In the genomic region with DNA sequence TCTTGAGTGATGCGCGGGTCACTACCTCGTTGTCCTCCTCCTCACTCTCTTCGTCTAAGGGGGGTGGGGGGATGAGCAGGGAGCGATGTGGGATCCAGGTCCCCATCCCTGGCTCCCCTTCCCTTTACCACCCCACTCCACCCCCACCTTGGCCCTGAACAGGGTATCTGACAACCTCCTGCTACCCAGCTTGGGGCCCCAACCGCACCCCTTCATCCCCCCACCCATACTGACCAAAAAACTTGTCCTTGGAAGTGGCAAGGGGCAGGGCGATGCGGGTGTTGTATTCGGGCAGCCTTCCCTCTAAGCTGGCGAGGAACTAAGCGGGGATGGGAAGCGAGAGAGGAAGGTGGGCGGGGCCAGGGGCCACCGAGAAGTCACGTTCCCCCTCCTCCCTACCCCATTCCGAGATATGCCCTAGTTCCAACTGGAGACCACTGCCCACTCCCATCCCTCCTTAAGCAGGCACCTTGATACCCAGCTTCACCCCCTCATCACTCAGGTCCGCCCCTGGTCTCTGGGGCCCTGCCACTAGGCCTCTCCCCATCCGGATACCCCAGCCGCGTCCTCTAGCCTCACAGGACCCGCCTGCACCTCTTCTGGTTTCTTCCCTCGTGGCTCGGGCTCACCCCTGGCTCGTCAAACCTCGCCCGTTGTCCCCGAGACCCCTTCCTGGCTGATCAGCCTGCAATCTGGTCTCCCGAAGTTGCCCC, we compare ENCODE assay signal across 6 cellular contexts. TPM values are rescaled to one million over a fixed set of nuclear protein-coding genes. Genes with fewer than 3 reads are reported as not detected.
DNase-seq lines count a peak whose midpoint lies in the region; ATAC-seq, FAIRE-seq and TF ChIP-seq lines count a peak whose summit lies in the region.

No MANE protein-coding gene starts in this region.

- H3K9me3 Mint-ChIP-seq in T-cell = no peaks in the 10 kb centered on the region

- no peaks in the 10 kb centered on the region for H3K36me3 Mint-ChIP-seq in T-cell

- H3K4me3 ChIP-seq in right lobe of liver = peak overlapping the region; percentile 21 to 32 (median 23)

- peak overlapping the region; percentile 55 to 80 (median 56) for H3K4me3 Mint-ChIP-seq in T-cell

- CTCF ChIA-PET in T-cell (lab: Charles Lee) = interaction anchor here (0.6 to 1.7 kb wide), 3 partner anchors 14 to 295 kb away, joined by 3 to 9 read pairs (median 6); partner anchors contain the start of genes PRKCSH (in 1 of the 2) and SWSAP1 (in 1 of the 2)

- no peak for FAIRE-seq in HTR-8/SVneo (lab: Jason Lieb, UNC)

- peak overlapping the region in 1 of 2 donors; percentile 49 for H3K27ac Mint-ChIP-seq in T-cell

- peaks cover 0 to 18% (median 0%) of the 10 kb centered on the region in 4 donors for H3K4me1 ChIP-seq in right lobe of liver

- peak overlapping the region in 2 of 3 donors; percentile 54 to 60 for H3K27ac ChIP-seq in right lobe of liver

- H3K9me3 ChIP-seq in right lobe of liver = no peaks in the 10 kb centered on the region

- no peak for TF ChIP-seq POLR2A in right lobe of liver (IDR thresholded peaks at IDR 0.05)

- H3K4me1 Mint-ChIP-seq in T-cell = peaks cover 33 to 44% (median 38%) of the 10 kb centered on the region in 3 donors

- POLR2A ChIA-PET in T-cell (lab: Charles Lee) = no interaction called here

- intact Hi-C loops in right lobe of liver (cut with DNase I) = no loop called here

- ATAC-seq in T-cell (replicated peaks in 1 of 4) = peak in 2 of 4 experiments; percentile 17 to 25
- peak in 2 of 4 donors; percentile 4 to 19 for ATAC-seq in right lobe of liver
- no peak for ATAC-seq in GM18873 (IDR thresholded peaks at IDR 0.05; ENCODE audit: low FRiP score, unreplicated experiment)

- TF ChIP-seq CTCF in right lobe of liver (IDR thresholded peaks at IDR 0.05) = no peak

- DNase-seq in Ammon's horn (ENCODE audit: low spot score) (peak; percentile 40), T-cell (peak in 2 of 34 experiments; percentile 14 to 24), right lobe of liver (peak in 1 of 3 donors; percentile 55), HTR-8/SVneo (ENCODE audit: insufficient read length, low spot score) (no peak)
- no peak for DNase-seq in NK-92 treated with Interleukin-12 subunit alpha and Interleukin-12 subunit beta, amount 100 ng/mL, for 24 hours (lab: John Stamatoyannopoulos, UW)

- no peaks in the 10 kb centered on the region for H3K27me3 ChIP-seq in right lobe of liver

- WGBS in right lobe of liver (ENCODE audit: insufficient coverage, low coverage, low lambda C conversion rate, missing lambda C conversion rate) = 19% methylated on average over 16 of the region's 28 CpGs

- no peaks in the 10 kb centered on the region for H3K36me3 ChIP-seq in right lobe of liver

- H3K27me3 Mint-ChIP-seq in T-cell = peaks cover 43 to 62% of the 10 kb centered on the region in 2 donors

RNA-seq across cellular contexts. Expression of gene RGL3, which starts 1.9 kb away (rescaled TPM):
- total RNA-seq in T-cell (under 1 TPM in 3 of 5 donors, not detected in 2; 0.22 to 0.72 (median 0.50) TPM), right lobe of liver (10 to 100 TPM in 5 of 6 experiments, 1 to 10 TPM in 1; 6.7 to 26.6 (median 19.7) TPM)

RNA-seq across cellular contexts. Expression of gene ODAD3, which starts 13.9 kb away (rescaled TPM):
- total RNA-seq in T-cell (under 1 TPM in 1 of 5 donors, not detected in 4; 0.20 TPM), right lobe of liver (under 1 TPM; 0.21 to 0.73 (median 0.54) TPM)

RNA-seq across cellular contexts. Expression of gene PRKCSH, which starts 14.4 kb away (rescaled TPM):
- total RNA-seq in T-cell = 100 to 1,000 TPM; 248 to 382 (median 334) TPM
- 100 to 1,000 TPM; 114 to 206 (median 192) TPM for total RNA-seq in right lobe of liver

RNA-seq across cellular contexts. Expression of gene EPOR, which starts 36.9 kb away (rescaled TPM):
- total RNA-seq in T-cell = 10 to 100 TPM in 1 of 5 donors, 1 to 10 TPM in 4; 5.9 to 11.0 (median 6.7) TPM
- total RNA-seq in right lobe of liver = 1 to 10 TPM; 4.9 to 8.7 (median 7.1) TPM

RNA-seq across cellular contexts. Expression of gene SWSAP1, which starts 46.6 kb away (rescaled TPM):
- 1 to 10 TPM; 1.6 to 5.5 (median 4.3) TPM for total RNA-seq in T-cell
- total RNA-seq in right lobe of liver = 1 to 10 TPM; 1.4 to 2.7 (median 2.3) TPM

Comparison
In these comparisons a context has a peak if more than half of its experiments do, and no peak if none do; other contexts are left out.
1. RNA of gene RGL3, which starts 1.9 kb away (total RNA-seq): 6.7 to 26.6 TPM in right lobe of liver; 0.22 to 0.72 TPM in T-cell; every median in the first group is over 4 times any median in the second.